In the genomic region with DNA sequence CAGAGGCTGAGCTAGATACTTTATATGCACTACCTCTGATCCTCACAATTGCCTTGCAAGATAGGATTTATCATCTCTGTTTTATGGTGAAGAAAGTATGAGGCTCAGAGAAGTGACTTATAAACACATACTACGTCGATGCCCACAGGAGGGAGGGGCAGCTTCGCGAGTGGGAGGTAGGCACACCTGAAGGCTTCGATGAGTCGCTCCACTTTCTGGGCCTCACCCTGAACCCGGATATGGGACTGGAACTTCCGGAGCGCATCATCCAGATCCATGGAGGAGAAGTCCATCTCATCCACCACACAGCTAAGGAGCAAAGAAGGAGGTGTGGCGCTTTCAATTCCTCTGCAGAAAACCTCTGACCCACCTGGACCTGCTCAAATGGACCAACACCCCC, we compare ENCODE assay signal across 35 cellular contexts.
"Had no signal": no experiment of that assay in that cellular context is flagged by ENCODE, and none has a peak within 500 bp of the region (broad histone marks: within the 10 kb centered on the region; RNA-seq: fewer than 3 reads in every experiment).

No MANE protein-coding gene starts in this region.

- H3K36me3 ChIP-seq: brain microvascular endothelial cell, WERI-Rb-1 had no signal

- H3K36me3 Mint-ChIP-seq: activated naive CD8-positive, alpha-beta T cell treated with anti-CD3 and anti-CD28 coated beads for 36 hours; T-cell had no signal

- H3K27me3 Mint-ChIP-seq: activated CD8-positive, alpha-beta T cell treated with anti-CD3 and anti-CD28 coated beads for 36 hours; activated naive CD8-positive, alpha-beta T cell treated with anti-CD3 and anti-CD28 coated beads for 36 hours; activated T-helper 17 cell treated with anti-CD3 and anti-CD28 coated beads, Interleukin-2, amount 50 U/mL, for 72 hours; T-cell had no signal

- H3K4me2 ChIP-seq: KMS-11, PC-9 had no signal

- H3K27ac Mint-ChIP-seq: activated CD8-positive, alpha-beta T cell treated with anti-CD3 and anti-CD28 coated beads for 36 hours; activated naive CD8-positive, alpha-beta T cell treated with anti-CD3 and anti-CD28 coated beads for 36 hours; activated T-cell treated with anti-CD3 and anti-CD28 coated beads, Interleukin-2, amount 50 U/mL, for 72 hours; activated T-helper 17 cell treated with anti-CD3 and anti-CD28 coated beads, Interleukin-2, amount 50 U/mL, for 72 hours; T-cell had no signal

- ATAC-seq: activated CD8-positive, alpha-beta T cell treated with anti-CD3 and anti-CD28 coated beads for 36 hours; activated T-cell treated with anti-CD3 and anti-CD28 coated beads, Interleukin-2, amount 50 U/mL, for 72 hours; activated T-helper 17 cell treated with anti-CD3 and anti-CD28 coated beads, Interleukin-2, amount 50 U/mL, for 72 hours; Right ventricle myocardium inferior; SK-N-SH treated with all-trans-retinoic acid at 6 μM for 48 hours; T-cell had no signal

- DNase-seq: activated CD4-positive, alpha-beta T cell treated with anti-CD3 and anti-CD28 coated beads for 1 hour; activated CD4-positive, alpha-beta T cell treated with anti-CD3 and anti-CD28 coated beads for 48 hours; activated CD4-positive, CD25-positive, alpha-beta regulatory T cell; activated CD8-positive, alpha-beta T cell treated with anti-CD3 and anti-CD28 coated beads for 36 hours; activated effector memory CD4-positive, alpha-beta T cell treated with anti-CD3 and anti-CD28 coated beads, Interleukin-2, amount 50 U/mL, for 16 hours; activated naive CD4-positive, alpha-beta T cell; activated naive CD4-positive, alpha-beta T cell treated with anti-CD3 and anti-CD28 coated beads, Interleukin-2, amount 50 U/mL, for 16 hours; activated naive CD8-positive, alpha-beta T cell treated with anti-CD3 and anti-CD28 coated beads for 36 hours; activated T-cell treated with anti-CD3 and anti-CD28 coated beads, Interleukin-2, amount 50 U/mL, for 1 hour; activated T-cell treated with anti-CD3 and anti-CD28 coated beads, Interleukin-2, amount 50 U/mL, for 72 hours; amniotic stem cell; aorta; brain microvascular endothelial cell; MM.1S; MV-4-11; NCI-H1092; NCI-H1436 treated with DMSO at 0.1 percent for 48 hours; NCI-H1694 treated with DMSO at 0.1 percent for 48 hours; NCI-H2029; NCI-H2107; NCI-H2171 treated with DMSO at 0.1 percent for 48 hours; NCI-H226; NCI-H524 treated with DMSO at 0.1 percent for 48 hours; PC-9; SIG-M5; T-cell; T-helper 2 cell; T-helper 9 cell; WERI-Rb-1 had no signal

- H3K27ac ChIP-seq: brain microvascular endothelial cell, KMS-11, PC-9, RWPE1, WERI-Rb-1 had no signal

- H3K4me1 Mint-ChIP-seq: activated naive CD8-positive, alpha-beta T cell treated with anti-CD3 and anti-CD28 coated beads for 36 hours; activated T-helper 17 cell treated with anti-CD3 and anti-CD28 coated beads, Interleukin-2, amount 50 U/mL, for 72 hours; T-cell had no signal

- H2AFZ ChIP-seq: PC-9 had no signal

- H3K4me3 ChIP-seq: PC-9 had no signal

- H3K9me3 Mint-ChIP-seq: activated CD8-positive, alpha-beta T cell treated with anti-CD3 and anti-CD28 coated beads for 36 hours; activated naive CD8-positive, alpha-beta T cell treated with anti-CD3 and anti-CD28 coated beads for 36 hours; activated T-cell treated with anti-CD3 and anti-CD28 coated beads, Interleukin-2, amount 50 U/mL, for 72 hours; activated T-helper 17 cell treated with anti-CD3 and anti-CD28 coated beads, Interleukin-2, amount 50 U/mL, for 72 hours; T-cell had no signal

- H3K9ac ChIP-seq: KMS-11 had no signal

- H3K4me3 Mint-ChIP-seq: activated CD8-positive, alpha-beta T cell treated with anti-CD3 and anti-CD28 coated beads for 36 hours; activated naive CD8-positive, alpha-beta T cell treated with anti-CD3 and anti-CD28 coated beads for 36 hours; activated T-cell treated with anti-CD3 and anti-CD28 coated beads, Interleukin-2, amount 50 U/mL, for 72 hours; activated T-helper 17 cell treated with anti-CD3 and anti-CD28 coated beads, Interleukin-2, amount 50 U/mL, for 72 hours; T-cell had no signal

- FAIRE-seq: RCC 7860 had no signal
